28 cellular contexts compared by ENCODE assay signal in genomic region chr2:23590227-23590869, GRCh38.
DNase-seq lines count a peak whose midpoint lies in the region; FAIRE-seq and TF ChIP-seq lines count a peak whose summit lies in the region.
"Had no signal": no experiment of that assay in that cellular context is flagged by ENCODE, and none has a peak within 500 bp of the region (broad histone marks: within the 10 kb centered on the region; RNA-seq: fewer than 3 reads in every experiment).

No MANE protein-coding gene starts in this region.

- H3K9ac ChIP-seq in muscle layer of colon (ENCODE audit: low read length), result no peak overlapping the region
- H3K9ac ChIP-seq in stomach smooth muscle (ENCODE audit: low read length in 2 of 2), result peak overlapping the region; percentile 21 to 40
- H3K9ac ChIP-seq: SK-N-SH had no signal

- no peak for FAIRE-seq in small intestine (lab: Jason Lieb, UNC)
- FAIRE-seq: A204.1, astrocyte had no signal

- no peaks in the 10 kb centered on the region for H3K9me3 ChIP-seq in muscle layer of colon (ENCODE audit: low read length)
- no peaks in the 10 kb centered on the region for H3K9me3 ChIP-seq in stomach smooth muscle (ENCODE audit: control insufficient read depth in 2 of 2, low read length in 2 of 2)
- H3K9me3 ChIP-seq in small intestine (ENCODE audit: control insufficient read depth, low read depth), result no peaks in the 10 kb centered on the region
- H3K9me3 ChIP-seq: Peyer's patch, SK-N-SH had no signal

- H3K27ac Mint-ChIP-seq in endothelial cell (ENCODE audit: unreplicated experiment), result peak overlapping the region; percentile 95
- H3K27ac Mint-ChIP-seq: activated CD4-positive, alpha-beta T cell treated with anti-CD3 and anti-CD28 coated beads, Interleukin-2, amount 10 ng/mL, durations not matched to agents 24 days and 14 days; activated naive CD8-positive, alpha-beta T cell; B cell; naive thymus-derived CD8-positive, alpha-beta T cell; stimulated activated naive CD8-positive, alpha-beta T cell treated with anti-CD3 and anti-CD28 coated beads, Interleukin-15, Interleukin-2, amounts not matched to agents 100 ng/mL and 50 ng/mL, for 24 hours had no signal

- H3K36me3 ChIP-seq in muscle layer of colon (ENCODE audit: insufficient read depth, low read length), result no peaks in the 10 kb centered on the region
- H3K36me3 ChIP-seq in stomach smooth muscle (ENCODE audit: control insufficient read depth in 2 of 2, insufficient read depth in 2 of 2, low read length in 2 of 2), result no peaks in the 10 kb centered on the region
- no peaks in the 10 kb centered on the region for H3K36me3 ChIP-seq in small intestine (ENCODE audit: control insufficient read depth in 2 of 2, insufficient read depth in 2 of 2, low read length in 2 of 2)
- H3K36me3 ChIP-seq: Peyer's patch had no signal

- H3K36me3 Mint-ChIP-seq in endothelial cell (ENCODE audit: low read depth, unreplicated experiment), result peaks cover 3% of the 10 kb centered on the region
- H3K36me3 Mint-ChIP-seq: activated naive CD8-positive, alpha-beta T cell; naive thymus-derived CD8-positive, alpha-beta T cell had no signal

- peaks cover 46% of the 10 kb centered on the region for H3K4me1 Mint-ChIP-seq in endothelial cell (ENCODE audit: unreplicated experiment)
- H3K4me1 Mint-ChIP-seq: activated CD4-positive, alpha-beta T cell treated with anti-CD3 and anti-CD28 coated beads, Interleukin-2, amount 10 ng/mL, durations not matched to agents 24 days and 14 days; B cell; naive thymus-derived CD8-positive, alpha-beta T cell had no signal

- WGBS in small intestine, 3 donors, result 82 to 87% (median 85%) methylated on average over 14 of the region's 14 CpGs

- peak; percentile 25 to 54 for DNase-seq in SHP77 (lab: John Stamatoyannopoulos, UW)
- no peak for DNase-seq in SHP77 treated with DMSO at 0.1 percent for 48 hours (lab: John Stamatoyannopoulos, UW)
- DNase-seq in endothelial cell (ENCODE audit: low spot score), result no peak
- no peak for DNase-seq in glomerular visceral epithelial cell (ENCODE audit: extremely low spot score)
- DNase-seq in small intestine, result no peak
- no peak for DNase-seq in AG20443 (ENCODE audit: low spot score)
- DNase-seq: activated CD4-positive, alpha-beta T cell treated with anti-CD3 and anti-CD28 coated beads, Interleukin-2, amount 10 ng/mL, durations not matched to agents 24 days and 14 days; COR-L47; effector CD4-positive, alpha-beta T cell; EL; GOT3; kidney glomerular epithelial cell; mesenchymal stem cell; naive thymus-derived CD8-positive, alpha-beta T cell; NCI-H1092; NCI-H524; SK-N-SH; stimulated activated CD4-positive, alpha-beta T cell treated with anti-CD3 and anti-CD28 coated beads, Interleukin-4, amount 100 ng/mL, for 24 hours had no signal

- H3K27ac ChIP-seq in muscle layer of colon (ENCODE audit: low read depth, low read length) (peak overlapping the region; percentile 87), stomach smooth muscle (ENCODE audit: low read length) (peak overlapping the region; percentile 88), small intestine (ENCODE audit: low read depth in 1 of 2, low read length in 1 of 2) (no peak overlapping the region)
- H3K27ac ChIP-seq: HL-60, VCaP had no signal

- H3K4me1 ChIP-seq in muscle layer of colon (ENCODE audit: insufficient read depth, low read length) (peaks cover 69% of the 10 kb centered on the region), stomach smooth muscle (ENCODE audit: control insufficient read depth, insufficient read depth, low read length) (peaks cover 68% of the 10 kb centered on the region), small intestine (ENCODE audit: control insufficient read depth in 2 of 2, insufficient read depth in 1 of 2, low read depth in 1 of 2, low read length in 1 of 2) (no peaks in the 10 kb centered on the region)
- H3K4me1 ChIP-seq: Peyer's patch had no signal

- no peak for TF ChIP-seq CTCF in endothelial cell (IDR thresholded peaks at IDR 0.05; ENCODE audit: unreplicated experiment)

- no peak overlapping the region for H3K4me3 Mint-ChIP-seq in endothelial cell (ENCODE audit: unreplicated experiment)
- H3K4me3 Mint-ChIP-seq: activated CD4-positive, alpha-beta T cell treated with anti-CD3 and anti-CD28 coated beads, Interleukin-2, amount 10 ng/mL, durations not matched to agents 24 days and 14 days; activated naive CD8-positive, alpha-beta T cell; B cell; naive thymus-derived CD8-positive, alpha-beta T cell; stimulated activated naive CD8-positive, alpha-beta T cell treated with anti-CD3 and anti-CD28 coated beads, Interleukin-15, Interleukin-2, amounts not matched to agents 100 ng/mL and 50 ng/mL, for 24 hours had no signal

- peaks cover 6% of the 10 kb centered on the region for H3K27me3 Mint-ChIP-seq in endothelial cell (ENCODE audit: unreplicated experiment)
- H3K27me3 Mint-ChIP-seq: activated CD4-positive, alpha-beta T cell treated with anti-CD3 and anti-CD28 coated beads, Interleukin-2, amount 10 ng/mL, durations not matched to agents 24 days and 14 days; activated naive CD8-positive, alpha-beta T cell; B cell; stimulated activated naive CD8-positive, alpha-beta T cell treated with anti-CD3 and anti-CD28 coated beads, Interleukin-15, Interleukin-2, amounts not matched to agents 100 ng/mL and 50 ng/mL, for 24 hours had no signal

- no peaks in the 10 kb centered on the region for H3K9me3 Mint-ChIP-seq in endothelial cell (ENCODE audit: unreplicated experiment)
- H3K9me3 Mint-ChIP-seq: activated CD4-positive, alpha-beta T cell treated with anti-CD3 and anti-CD28 coated beads, Interleukin-2, amount 10 ng/mL, durations not matched to agents 24 days and 14 days; naive thymus-derived CD8-positive, alpha-beta T cell; stimulated activated naive CD8-positive, alpha-beta T cell treated with anti-CD3 and anti-CD28 coated beads, Interleukin-15, Interleukin-2, amounts not matched to agents 100 ng/mL and 50 ng/mL, for 24 hours had no signal

- H3K4me3 ChIP-seq in muscle layer of colon (ENCODE audit: low read depth in 1 of 2, low read length in 2 of 2), result no peak overlapping the region
- no peak overlapping the region for H3K4me3 ChIP-seq in stomach smooth muscle (ENCODE audit: low read length in 2 of 2)
- H3K4me3 ChIP-seq in small intestine (ENCODE audit: low read depth in 1 of 2, low read length in 2 of 2), result no peak overlapping the region
- H3K4me3 ChIP-seq: Peyer's patch had no signal

- H3K27me3 ChIP-seq in muscle layer of colon (ENCODE audit: control insufficient read depth in 1 of 2, insufficient read depth in 2 of 2, low read length in 2 of 2), result no peaks in the 10 kb centered on the region
- H3K27me3 ChIP-seq in stomach smooth muscle (ENCODE audit: control insufficient read depth in 1 of 2, insufficient read depth in 2 of 2, low read length in 2 of 2), result no peaks in the 10 kb centered on the region
- H3K27me3 ChIP-seq in small intestine (ENCODE audit: control insufficient read depth in 2 of 2, insufficient read depth in 2 of 2, low read length in 2 of 2), result no peaks in the 10 kb centered on the region
- H3K27me3 ChIP-seq: Peyer's patch had no signal

Comparison
In these comparisons a context has a peak if more than half of its experiments do, and no peak if none do; other contexts are left out.
1. DNase-seq: peak in SHP77 (2 of 2); none in SHP77 treated with DMSO at 0.1 percent for 48 hours (single experiment), endothelial cell (single experiment), glomerular visceral epithelial cell (single experiment), small intestine (single experiment) and AG20443 (single experiment).
2. H3K27ac ChIP-seq: peak in muscle layer of colon (single experiment) and stomach smooth muscle (single experiment); none in small intestine (0 of 2).